8 cellular contexts compared by ENCODE assay signal in the genomic region with DNA sequence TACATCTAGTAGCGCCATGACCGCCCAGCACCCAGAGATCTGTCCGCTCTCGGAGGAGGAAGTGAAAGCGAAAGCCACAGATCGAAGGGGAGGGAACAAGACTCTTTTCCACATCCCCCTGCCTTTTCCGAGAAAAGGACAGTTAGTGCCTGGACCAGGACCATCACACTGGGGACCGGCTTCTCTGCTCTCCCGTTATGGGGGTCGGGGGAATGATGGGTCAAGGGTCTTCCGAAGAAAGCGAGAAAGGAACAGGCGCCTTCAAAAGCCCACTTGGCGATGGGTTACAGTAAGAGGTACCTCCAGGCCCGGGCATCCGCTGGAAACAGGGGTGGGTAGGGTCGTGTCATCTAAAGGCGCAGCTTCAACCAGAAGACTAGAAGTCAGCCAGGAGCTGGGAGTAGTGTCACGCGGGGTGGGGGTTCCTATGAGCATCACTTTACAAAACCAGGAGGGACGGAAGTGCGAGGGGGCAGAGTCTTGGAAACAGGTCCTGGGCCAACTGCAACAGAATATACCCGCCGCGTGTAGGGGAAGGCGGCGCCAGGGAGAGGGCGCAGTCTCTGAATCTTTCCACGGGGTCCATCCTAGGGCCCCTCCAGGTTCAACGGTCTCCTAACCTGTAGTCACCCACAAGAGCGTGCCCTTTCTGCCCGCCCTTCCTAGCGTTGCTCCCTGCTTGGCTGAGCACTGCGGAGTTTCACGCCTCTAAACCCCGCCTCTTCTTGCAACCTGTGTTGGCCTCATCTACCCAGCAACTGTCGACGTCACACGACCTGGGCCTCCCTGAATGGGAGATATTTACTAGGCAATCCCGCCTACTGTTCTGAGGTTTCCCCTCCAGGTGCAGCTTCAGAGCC. TPM values are rescaled to one million over a fixed set of nuclear protein-coding genes. Genes with fewer than 3 reads are reported as not detected.
A peak's percentile ranks its signal among the peaks of the same experiment; 100 is the strongest.
DNase-seq lines count a peak whose midpoint lies in the region; ATAC-seq and TF ChIP-seq lines count a peak whose summit lies in the region.

PSMB8 (minus strand) TSS at position 69 of the 860 bp plus-strand sequence; CDS start at position 18, 51 bp downstream.

- ATAC-seq in HG02610 (IDR thresholded peaks at IDR 0.05; ENCODE audit: unreplicated experiment): peak; percentile 63
- peak; percentile 77 to 82 for ATAC-seq in activated naive CD4-positive, alpha-beta T cell treated with anti-CD3 and anti-CD28 coated beads, Interleukin-2, amount 50 U/mL, for 72 hours
- ATAC-seq in omental fat pad (ENCODE audit: low FRiP score): peak; percentile 98

- peak within 1 kb of the TSS; percentile 100 for H3K27ac Mint-ChIP-seq in activated naive CD4-positive, alpha-beta T cell treated with anti-CD3 and anti-CD28 coated beads, Interleukin-2, amount 50 U/mL, for 72 hours

- H3K36me3 Mint-ChIP-seq in activated naive CD4-positive, alpha-beta T cell treated with anti-CD3 and anti-CD28 coated beads, Interleukin-2, amount 50 U/mL, for 72 hours: peaks cover 91 to 93% of the 10 kb centered on the region in 2 donors

- peak; percentile 89 for DNase-seq in GM10266 (ENCODE audit: extremely low spot score)
- peak; percentile 80 for DNase-seq in NCI-H1092 treated with DMSO at 0.1 percent for 48 hours (lab: John Stamatoyannopoulos, UW)
- DNase-seq in SKM-1 (lab: John Stamatoyannopoulos, UW; ENCODE audit: unreplicated experiment): peak; percentile 95
- DNase-seq in activated naive CD4-positive, alpha-beta T cell treated with anti-CD3 and anti-CD28 coated beads, Interleukin-2, amount 50 U/mL, for 72 hours (ENCODE audit: low spot score in 2 of 2): peak; percentile 96
- peak; percentile 96 for DNase-seq in glomerular visceral epithelial cell (ENCODE audit: extremely low spot score)
- peak; percentile 99 for DNase-seq in omental fat pad (ENCODE audit: low spot score)

- peaks cover 4% of the 10 kb centered on the region in 2 donors for H3K9me3 Mint-ChIP-seq in activated naive CD4-positive, alpha-beta T cell treated with anti-CD3 and anti-CD28 coated beads, Interleukin-2, amount 50 U/mL, for 72 hours

- TF ChIP-seq CTCF in GM10266 (IDR thresholded peaks at IDR 0.05; ENCODE audit: control insufficient read depth, insufficient read depth, low read depth, missing control alignments): no peak
- TF ChIP-seq CTCF in omental fat pad (IDR thresholded peaks at IDR 0.05): no peak

- peak within 1 kb of the TSS; percentile 75 for H3K27ac ChIP-seq in temporal lobe (ENCODE audit: low read depth, low read length)

RNA-seq across cellular contexts. Expression of gene PSMB8, which starts in this region (rescaled TPM):
- 100 to 1,000 TPM; 334 to 353 TPM for total RNA-seq in activated naive CD4-positive, alpha-beta T cell treated with anti-CD3 and anti-CD28 coated beads, Interleukin-2, amount 50 U/mL, for 72 hours
- total RNA-seq in omental fat pad: 10 to 100 TPM; 38.5 to 71.2 (median 42.3) TPM
- total RNA-seq in temporal lobe: 2.0 TPM

Comparison
In these comparisons a context has a peak if more than half of its experiments do, and no peak if none do; other contexts are left out.
1. Peak in every context shown above with its lines: DNase-seq, ATAC-seq and H3K27ac ChIP-seq.
2. RNA of gene PSMB8 (total RNA-seq): 334 to 353 TPM in activated naive CD4-positive, alpha-beta T cell treated with anti-CD3 and anti-CD28 coated beads, Interleukin-2, amount 50 U/mL, for 72 hours and 38.5 to 71.2 TPM in omental fat pad; 2.0 TPM in temporal lobe (single experiment); every median in the first group is over 10 times any median in the second.
3. RNA of gene PSMB8 (total RNA-seq): 334 to 353 TPM in activated naive CD4-positive, alpha-beta T cell treated with anti-CD3 and anti-CD28 coated beads, Interleukin-2, amount 50 U/mL, for 72 hours; 38.5 to 71.2 TPM in omental fat pad; every median in the first group is over 4 times any median in the second.